1 cellular context compared by ENCODE assay signal in the genomic region with DNA sequence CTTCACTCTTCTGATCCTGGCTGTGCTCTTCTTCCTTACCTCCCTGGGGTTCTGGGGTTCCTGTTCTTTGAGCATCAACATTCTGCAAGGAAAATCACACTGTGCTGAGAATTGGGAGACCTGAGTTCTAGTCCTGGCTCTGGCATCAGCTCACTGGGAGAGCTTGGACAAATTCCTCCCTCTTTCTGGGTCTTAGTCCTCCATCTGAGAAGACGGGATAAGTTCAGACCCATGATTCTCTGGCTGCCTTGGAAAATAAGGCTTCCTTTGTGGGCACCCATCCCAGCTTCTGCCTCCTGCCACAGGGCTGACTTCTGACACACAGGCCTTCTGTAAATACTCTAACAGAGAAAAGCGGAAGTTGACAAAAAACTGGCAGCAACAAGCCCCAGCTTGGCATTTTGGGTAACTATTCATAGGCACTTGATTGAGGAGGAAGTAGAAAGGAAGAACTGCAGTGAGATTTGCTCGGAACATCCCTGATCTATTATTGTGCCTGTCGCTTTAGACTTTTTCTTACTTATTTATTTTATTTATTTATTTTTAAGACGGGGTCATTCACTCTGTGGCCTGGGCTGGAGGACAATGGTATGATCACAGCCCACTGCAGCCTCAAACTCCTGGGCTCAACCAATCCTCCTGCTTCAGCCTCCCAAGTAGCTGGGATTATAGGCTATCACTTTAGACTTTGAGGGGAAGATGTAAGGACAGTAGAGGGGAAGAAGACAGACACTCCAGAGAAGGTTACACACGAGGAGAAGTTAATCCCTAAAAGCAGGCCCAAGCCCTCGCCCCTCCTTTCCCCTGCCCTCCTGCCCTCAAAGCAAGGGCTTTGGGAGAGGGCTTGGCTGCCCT.
TF ChIP-seq lines count a peak whose summit lies in the region.

No MANE protein-coding gene starts in this region.

TF ChIP-seq in GM12878, 131 proteins besides CTCF, POLR2A, EP300 and RAD21 (continued from another document and continues in another):
- TF ChIP-seq MTA2 (IDR thresholded peaks at IDR 0.05; ENCODE audit: low read depth) (peak; percentile 28; the same call in 1 of the 2 replicates), RFX5 (IDR thresholded peaks at IDR 0.05; ENCODE audit: low read depth, low read length) (no peak), SMARCA5 (IDR thresholded peaks at IDR 0.05) (0 out of 2 replicates have a peak, but pooled peaks have one; percentile 13), RELA (IDR thresholded peaks at IDR 0.05; ENCODE audit: borderline replicate concordance, partially characterized antibody) (no peak), CBX5 (IDR thresholded peaks at IDR 0.05; ENCODE audit: low read depth) (no peak), STAT1 (conservative IDR thresholded peaks at IDR 0.05) (no peak), NFYA (IDR thresholded peaks at IDR 0.05; ENCODE audit: borderline replicate concordance, low read depth, low read length) (no peak), STAT3 (IDR thresholded peaks at IDR 0.05; ENCODE audit: low read depth, low read length) (no peak), RUNX3 (IDR thresholded peaks at IDR 0.05; ENCODE audit: low read length) (0 out of 2 replicates have a peak, but pooled peaks have one; percentile 23), PAX8 (IDR thresholded peaks at IDR 0.05) (no peak), SMAD1 (IDR thresholded peaks at IDR 0.05; ENCODE audit: low read depth, partially characterized antibody) (peak; percentile 30), SUPT20H (IDR thresholded peaks at IDR 0.05; ENCODE audit: borderline replicate concordance, control insufficient read depth, low read depth, low read length) (no peak), CBFB (IDR thresholded peaks at IDR 0.05; ENCODE audit: low read depth) (no peak), ZNF384 (IDR thresholded peaks at IDR 0.05; ENCODE audit: borderline replicate concordance, low read depth, low read length) (peak; percentile 75; the same call in 1 of the 2 replicates), HDAC2 (IDR thresholded peaks at IDR 0.05) (no peak), IKZF1 (conservative IDR thresholded peaks at IDR 0.05) (peak; percentile 61; the same call in 1 of the 2 replicates), PML (IDR thresholded peaks at IDR 0.05; ENCODE audit: low read length) (no peak), NFXL1 (IDR thresholded peaks at IDR 0.05; ENCODE audit: borderline replicate concordance) (no peak), ESRRA (IDR thresholded peaks at IDR 0.05; ENCODE audit: low read length) (no peak), NR2C1 (IDR thresholded peaks at IDR 0.05) (no peak), POLR2AphosphoS5 (IDR thresholded peaks at IDR 0.05; ENCODE audit: low read length) (peak; percentile 59), ZSCAN29 (IDR thresholded peaks at IDR 0.05) (no peak), FOS (IDR thresholded peaks at IDR 0.05; ENCODE audit: borderline replicate concordance, extremely low read depth, insufficient read length) (no peak), BCL11A (IDR thresholded peaks at IDR 0.05; ENCODE audit: low read depth, low read length) (no peak), NRF1 (conservative IDR thresholded peaks at IDR 0.05; ENCODE audit: low read depth, low read length) (no peak), SMC3 (IDR thresholded peaks at IDR 0.05; ENCODE audit: borderline replicate concordance, low read length) (no peak), BHLHE40 (IDR thresholded peaks at IDR 0.05; ENCODE audit: borderline replicate concordance in 1 of 2, low read depth in 2 of 2, low read length in 1 of 2) (no peak; a peak in 1 of 4 replicates), HCFC1 (IDR thresholded peaks at IDR 0.05; ENCODE audit: low read length) (no peak), POU2F2 (IDR thresholded peaks at IDR 0.05; ENCODE audit: borderline replicate concordance, low read depth, low read length) (peak; percentile 28; the same call in 1 of the 3 replicates), WRNIP1 (IDR thresholded peaks at IDR 0.05; ENCODE audit: borderline replicate concordance, low read depth, low read length) (no peak), NR2F1 (conservative IDR thresholded peaks at IDR 0.05) (no peak), ETV6 (conservative IDR thresholded peaks at IDR 0.05 in 1 of 2, IDR thresholded peaks at IDR 0.05 in 1 of 2; ENCODE audit: borderline replicate concordance in 1 of 2, low read depth in 1 of 2) (peak in 1 of 2 experiments; percentile 81; a peak in 2 of 4 replicates), JUNB (IDR thresholded peaks at IDR 0.05) (no peak), ZNF24 (IDR thresholded peaks at IDR 0.05) (peak; percentile 49; the same call in 1 of the 2 replicates), MXI1 (IDR thresholded peaks at IDR 0.05; ENCODE audit: low read depth, low read length) (no peak), KAT2A (conservative IDR thresholded peaks at IDR 0.05; ENCODE audit: control insufficient read depth, low read depth, low read length) (no peak), CHD1 (IDR thresholded peaks at IDR 0.05; ENCODE audit: low read depth, low read length) (no peak), SPI1 (IDR thresholded peaks at IDR 0.05; ENCODE audit: borderline replicate concordance, insufficient read depth, low read depth, low read length) (peak; percentile 82), ZZZ3 (IDR thresholded peaks at IDR 0.05; ENCODE audit: control insufficient read depth, insufficient read length, low read depth) (no peak), MYC (IDR thresholded peaks at IDR 0.05; ENCODE audit: insufficient read depth, insufficient read length, insufficient replicate concordance, low read length, severe bottlenecking) (no peak), NFIC (IDR thresholded peaks at IDR 0.05; ENCODE audit: low read depth, low read length) (peak; percentile 43; the same call in 1 of the 2 replicates), CREB1 (IDR thresholded peaks at IDR 0.05; ENCODE audit: low read depth) (peak; percentile 34; the same call in 1 of the 2 replicates), SMAD5 (IDR thresholded peaks at IDR 0.05; ENCODE audit: low read depth) (0 out of 2 replicates have a peak, but pooled peaks have one; percentile 42), MYB (IDR thresholded peaks at IDR 0.05; ENCODE audit: borderline replicate concordance, low read depth, low read length) (no peak), ZNF207 (IDR thresholded peaks at IDR 0.05; ENCODE audit: borderline replicate concordance) (no peak), ZNF217 (IDR thresholded peaks at IDR 0.05) (no peak), SUZ12 (IDR thresholded peaks at IDR 0.05; ENCODE audit: unreplicated experiment) (no peak)
- TF ChIP-seq, protein P1, sequence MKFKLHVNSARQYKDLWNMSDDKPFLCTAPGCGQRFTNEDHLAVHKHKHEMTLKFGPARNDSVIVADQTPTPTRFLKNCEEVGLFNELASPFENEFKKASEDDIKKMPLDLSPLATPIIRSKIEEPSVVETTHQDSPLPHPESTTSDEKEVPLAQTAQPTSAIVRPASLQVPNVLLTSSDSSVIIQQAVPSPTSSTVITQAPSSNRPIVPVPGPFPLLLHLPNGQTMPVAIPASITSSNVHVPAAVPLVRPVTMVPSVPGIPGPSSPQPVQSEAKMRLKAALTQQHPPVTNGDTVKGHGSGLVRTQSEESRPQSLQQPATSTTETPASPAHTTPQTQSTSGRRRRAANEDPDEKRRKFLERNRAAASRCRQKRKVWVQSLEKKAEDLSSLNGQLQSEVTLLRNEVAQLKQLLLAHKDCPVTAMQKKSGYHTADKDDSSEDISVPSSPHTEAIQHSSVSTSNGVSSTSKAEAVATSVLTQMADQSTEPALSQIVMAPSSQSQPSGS (IDR thresholded peaks at IDR 0.05; ENCODE audit: low read length), result 0 out of 2 replicates have a peak, but pooled peaks have one; percentile 33
- TF ChIP-seq, protein P2, sequence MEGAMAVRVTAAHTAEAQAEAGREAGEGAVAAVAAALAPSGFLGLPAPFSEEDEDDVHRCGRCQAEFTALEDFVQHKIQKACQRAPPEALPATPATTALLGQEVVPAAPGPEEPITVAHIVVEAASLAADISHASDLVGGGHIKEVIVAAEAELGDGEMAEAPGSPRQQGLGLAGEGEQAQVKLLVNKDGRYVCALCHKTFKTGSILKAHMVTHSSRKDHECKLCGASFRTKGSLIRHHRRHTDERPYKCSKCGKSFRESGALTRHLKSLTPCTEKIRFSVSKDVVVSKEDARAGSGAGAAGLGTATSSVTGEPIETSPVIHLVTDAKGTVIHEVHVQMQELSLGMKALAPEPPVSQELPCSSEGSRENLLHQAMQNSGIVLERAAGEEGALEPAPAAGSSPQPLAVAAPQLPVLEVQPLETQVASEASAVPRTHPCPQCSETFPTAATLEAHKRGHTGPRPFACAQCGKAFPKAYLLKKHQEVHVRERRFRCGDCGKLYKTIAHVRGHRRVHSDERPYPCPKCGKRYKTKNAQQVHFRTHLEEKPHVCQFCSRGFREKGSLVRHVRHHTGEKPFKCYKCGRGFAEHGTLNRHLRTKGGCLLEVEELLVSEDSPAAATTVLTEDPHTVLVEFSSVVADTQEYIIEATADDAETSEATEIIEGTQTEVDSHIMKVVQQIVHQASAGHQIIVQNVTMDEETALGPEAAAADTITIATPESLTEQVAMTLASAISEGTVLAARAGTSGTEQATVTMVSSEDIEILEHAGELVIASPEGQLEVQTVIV (IDR thresholded peaks at IDR 0.05; ENCODE audit: borderline replicate concordance, partially characterized antibody), result no peak
- TF ChIP-seq, protein P3, sequence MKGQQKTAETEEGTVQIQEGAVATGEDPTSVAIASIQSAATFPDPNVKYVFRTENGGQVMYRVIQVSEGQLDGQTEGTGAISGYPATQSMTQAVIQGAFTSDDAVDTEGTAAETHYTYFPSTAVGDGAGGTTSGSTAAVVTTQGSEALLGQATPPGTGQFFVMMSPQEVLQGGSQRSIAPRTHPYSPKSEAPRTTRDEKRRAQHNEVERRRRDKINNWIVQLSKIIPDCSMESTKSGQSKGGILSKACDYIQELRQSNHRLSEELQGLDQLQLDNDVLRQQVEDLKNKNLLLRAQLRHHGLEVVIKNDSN (IDR thresholded peaks at IDR 0.05; ENCODE audit: borderline replicate concordance, extremely low read length, insufficient read depth, low read depth, low read length), result no peak
- TF ChIP-seq, protein P4, sequence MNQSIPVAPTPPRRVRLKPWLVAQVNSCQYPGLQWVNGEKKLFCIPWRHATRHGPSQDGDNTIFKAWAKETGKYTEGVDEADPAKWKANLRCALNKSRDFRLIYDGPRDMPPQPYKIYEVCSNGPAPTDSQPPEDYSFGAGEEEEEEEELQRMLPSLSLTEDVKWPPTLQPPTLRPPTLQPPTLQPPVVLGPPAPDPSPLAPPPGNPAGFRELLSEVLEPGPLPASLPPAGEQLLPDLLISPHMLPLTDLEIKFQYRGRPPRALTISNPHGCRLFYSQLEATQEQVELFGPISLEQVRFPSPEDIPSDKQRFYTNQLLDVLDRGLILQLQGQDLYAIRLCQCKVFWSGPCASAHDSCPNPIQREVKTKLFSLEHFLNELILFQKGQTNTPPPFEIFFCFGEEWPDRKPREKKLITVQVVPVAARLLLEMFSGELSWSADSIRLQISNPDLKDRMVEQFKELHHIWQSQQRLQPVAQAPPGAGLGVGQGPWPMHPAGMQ (IDR thresholded peaks at IDR 0.05; ENCODE audit: borderline replicate concordance), result no peak
- TF ChIP-seq, protein P5, sequence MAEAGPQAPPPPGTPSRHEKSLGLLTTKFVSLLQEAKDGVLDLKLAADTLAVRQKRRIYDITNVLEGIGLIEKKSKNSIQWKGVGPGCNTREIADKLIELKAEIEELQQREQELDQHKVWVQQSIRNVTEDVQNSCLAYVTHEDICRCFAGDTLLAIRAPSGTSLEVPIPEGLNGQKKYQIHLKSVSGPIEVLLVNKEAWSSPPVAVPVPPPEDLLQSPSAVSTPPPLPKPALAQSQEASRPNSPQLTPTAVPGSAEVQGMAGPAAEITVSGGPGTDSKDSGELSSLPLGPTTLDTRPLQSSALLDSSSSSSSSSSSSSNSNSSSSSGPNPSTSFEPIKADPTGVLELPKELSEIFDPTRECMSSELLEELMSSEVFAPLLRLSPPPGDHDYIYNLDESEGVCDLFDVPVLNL (IDR thresholded peaks at IDR 0.05; ENCODE audit: low read depth, low read length), result no peak
- TF ChIP-seq, protein P6, sequence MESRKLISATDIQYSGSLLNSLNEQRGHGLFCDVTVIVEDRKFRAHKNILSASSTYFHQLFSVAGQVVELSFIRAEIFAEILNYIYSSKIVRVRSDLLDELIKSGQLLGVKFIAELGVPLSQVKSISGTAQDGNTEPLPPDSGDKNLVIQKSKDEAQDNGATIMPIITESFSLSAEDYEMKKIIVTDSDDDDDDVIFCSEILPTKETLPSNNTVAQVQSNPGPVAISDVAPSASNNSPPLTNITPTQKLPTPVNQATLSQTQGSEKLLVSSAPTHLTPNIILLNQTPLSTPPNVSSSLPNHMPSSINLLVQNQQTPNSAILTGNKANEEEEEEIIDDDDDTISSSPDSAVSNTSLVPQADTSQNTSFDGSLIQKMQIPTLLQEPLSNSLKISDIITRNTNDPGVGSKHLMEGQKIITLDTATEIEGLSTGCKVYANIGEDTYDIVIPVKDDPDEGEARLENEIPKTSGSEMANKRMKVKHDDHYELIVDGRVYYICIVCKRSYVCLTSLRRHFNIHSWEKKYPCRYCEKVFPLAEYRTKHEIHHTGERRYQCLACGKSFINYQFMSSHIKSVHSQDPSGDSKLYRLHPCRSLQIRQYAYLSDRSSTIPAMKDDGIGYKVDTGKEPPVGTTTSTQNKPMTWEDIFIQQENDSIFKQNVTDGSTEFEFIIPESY (IDR thresholded peaks at IDR 0.05), result no peak
- TF ChIP-seq, protein P7, sequence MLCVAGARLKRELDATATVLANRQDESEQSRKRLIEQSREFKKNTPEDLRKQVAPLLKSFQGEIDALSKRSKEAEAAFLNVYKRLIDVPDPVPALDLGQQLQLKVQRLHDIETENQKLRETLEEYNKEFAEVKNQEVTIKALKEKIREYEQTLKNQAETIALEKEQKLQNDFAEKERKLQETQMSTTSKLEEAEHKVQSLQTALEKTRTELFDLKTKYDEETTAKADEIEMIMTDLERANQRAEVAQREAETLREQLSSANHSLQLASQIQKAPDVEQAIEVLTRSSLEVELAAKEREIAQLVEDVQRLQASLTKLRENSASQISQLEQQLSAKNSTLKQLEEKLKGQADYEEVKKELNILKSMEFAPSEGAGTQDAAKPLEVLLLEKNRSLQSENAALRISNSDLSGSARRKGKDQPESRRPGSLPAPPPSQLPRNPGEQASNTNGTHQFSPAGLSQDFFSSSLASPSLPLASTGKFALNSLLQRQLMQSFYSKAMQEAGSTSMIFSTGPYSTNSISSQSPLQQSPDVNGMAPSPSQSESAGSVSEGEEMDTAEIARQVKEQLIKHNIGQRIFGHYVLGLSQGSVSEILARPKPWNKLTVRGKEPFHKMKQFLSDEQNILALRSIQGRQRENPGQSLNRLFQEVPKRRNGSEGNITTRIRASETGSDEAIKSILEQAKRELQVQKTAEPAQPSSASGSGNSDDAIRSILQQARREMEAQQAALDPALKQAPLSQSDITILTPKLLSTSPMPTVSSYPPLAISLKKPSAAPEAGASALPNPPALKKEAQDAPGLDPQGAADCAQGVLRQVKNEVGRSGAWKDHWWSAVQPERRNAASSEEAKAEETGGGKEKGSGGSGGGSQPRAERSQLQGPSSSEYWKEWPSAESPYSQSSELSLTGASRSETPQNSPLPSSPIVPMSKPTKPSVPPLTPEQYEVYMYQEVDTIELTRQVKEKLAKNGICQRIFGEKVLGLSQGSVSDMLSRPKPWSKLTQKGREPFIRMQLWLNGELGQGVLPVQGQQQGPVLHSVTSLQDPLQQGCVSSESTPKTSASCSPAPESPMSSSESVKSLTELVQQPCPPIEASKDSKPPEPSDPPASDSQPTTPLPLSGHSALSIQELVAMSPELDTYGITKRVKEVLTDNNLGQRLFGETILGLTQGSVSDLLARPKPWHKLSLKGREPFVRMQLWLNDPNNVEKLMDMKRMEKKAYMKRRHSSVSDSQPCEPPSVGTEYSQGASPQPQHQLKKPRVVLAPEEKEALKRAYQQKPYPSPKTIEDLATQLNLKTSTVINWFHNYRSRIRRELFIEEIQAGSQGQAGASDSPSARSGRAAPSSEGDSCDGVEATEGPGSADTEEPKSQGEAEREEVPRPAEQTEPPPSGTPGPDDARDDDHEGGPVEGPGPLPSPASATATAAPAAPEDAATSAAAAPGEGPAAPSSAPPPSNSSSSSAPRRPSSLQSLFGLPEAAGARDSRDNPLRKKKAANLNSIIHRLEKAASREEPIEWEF (IDR thresholded peaks at IDR 0.05; ENCODE audit: insufficient replicate concordance, low read depth, low read length), result no peak
